In genomic region chr16:66357523-66357928, GRCh38 we compare ENCODE assay signal across 8 cellular contexts. TPM values are rescaled to one million over a fixed set of nuclear protein-coding genes. Genes with fewer than 3 reads are reported as not detected.
DNase-seq lines count a peak whose midpoint lies in the region; FAIRE-seq and TF ChIP-seq lines count a peak whose summit lies in the region.

No MANE protein-coding gene starts in this region.

- H3K4me1 ChIP-seq in adipocyte (ENCODE audit: control insufficient read depth, insufficient read depth, low read length) = peaks cover 16% of the 10 kb centered on the region
- peaks cover 0 to 43% of the 10 kb centered on the region in 2 donors for H3K4me1 ChIP-seq in right atrium auricular region
- H3K4me1 ChIP-seq in small intestine (ENCODE audit: control insufficient read depth in 2 of 2, insufficient read depth in 1 of 2, low read depth in 1 of 2, low read length in 1 of 2) = no peaks in the 10 kb centered on the region

- peak; percentile 65 for TF ChIP-seq CTCF in GM13977 (IDR thresholded peaks at IDR 0.05; ENCODE audit: extremely low read depth, insufficient read depth, missing control alignments)
- TF ChIP-seq CTCF in right atrium auricular region (IDR thresholded peaks at IDR 0.05) = peak; percentile 57 to 81

- H3K4me3 ChIP-seq in adipocyte (ENCODE audit: low read length) = no peak overlapping the region
- H3K4me3 ChIP-seq in right atrium auricular region = no peak overlapping the region
- H3K4me3 ChIP-seq in small intestine (ENCODE audit: low read depth in 1 of 2, low read length in 2 of 2) = no peak overlapping the region

- 1 to 5% (median 2%) methylated on average over 5 of the region's 5 CpGs for WGBS in small intestine, 3 donors

- H3K36me3 ChIP-seq in adipocyte (ENCODE audit: control insufficient read depth, insufficient read depth, low read length, severe bottlenecking) (no peaks in the 10 kb centered on the region), right atrium auricular region (no peaks in the 10 kb centered on the region), small intestine (ENCODE audit: control insufficient read depth in 2 of 2, insufficient read depth in 2 of 2, low read length in 2 of 2) (no peaks in the 10 kb centered on the region)

- no peaks in the 10 kb centered on the region for H3K9me3 ChIP-seq in adipocyte (ENCODE audit: control insufficient read depth, low read length)
- H3K9me3 ChIP-seq in right atrium auricular region = no peaks in the 10 kb centered on the region
- H3K9me3 ChIP-seq in small intestine (ENCODE audit: control insufficient read depth, low read depth) = no peaks in the 10 kb centered on the region

- in situ Hi-C loops in GM13977 (cut with MboI; ENCODE audit: low pct_unique_long_range_greater_than_20kb, low sequenced_read_pairs, unreplicated experiment) = no loop called here

- H3K9ac ChIP-seq in adipocyte (ENCODE audit: low read length) = no peak overlapping the region

- FAIRE-seq in small intestine (lab: Jason Lieb, UNC) = no peak

- H3K27ac ChIP-seq in right atrium auricular region (no peak overlapping the region), small intestine (ENCODE audit: low read depth in 1 of 2, low read length in 1 of 2) (no peak overlapping the region)

- H3K27me3 ChIP-seq in adipocyte (replicated peaks; ENCODE audit: control insufficient read depth, insufficient read depth, low read length) (peaks cover 48% of the 10 kb centered on the region), right atrium auricular region (no peaks in the 10 kb centered on the region), small intestine (ENCODE audit: control insufficient read depth in 2 of 2, insufficient read depth in 2 of 2, low read length in 2 of 2) (peaks cover 0 to 2% of the 10 kb centered on the region in 2 donors)

- DNase-seq in CD1c-positive myeloid dendritic cell (ENCODE audit: extremely low spot score) (peak; percentile 73), GM13977 (ENCODE audit: low spot score) (peak; percentile 74), NCI-H2227 treated with DMSO at 0.1 percent for 48 hours (lab: John Stamatoyannopoulos, UW) (peak; percentile 52), adipocyte (ENCODE audit: low read depth) (peak; percentile 91), right atrium auricular region (ENCODE audit: low spot score) (peak; percentile 73), small intestine (peak; percentile 55)
- no peak for DNase-seq in stimulated activated naive CD4-positive, alpha-beta T cell treated with Interleukin-2 at 50 U/mL for 16 hours (lab: John Stamatoyannopoulos, UW)
- DNase-seq in activated effector memory CD4-positive, alpha-beta T cell treated with anti-CD3 and anti-CD28 coated beads, Interleukin-2, amount 50 U/mL, for 16 hours = no peak

RNA-seq across cellular contexts. Expression of gene CDH5, which starts 9.0 kb away (rescaled TPM):
- total RNA-seq in right atrium auricular region = 10 to 100 TPM; 47.4 to 58.0 TPM
- polyA plus RNA-seq in small intestine = 10 to 100 TPM in 1 of 3 donors, under 1 TPM in 2; 0.45 to 28.8 (median 0.81) TPM

Comparison
In these comparisons a context has a peak if more than half of its experiments do, and no peak if none do; other contexts are left out.
1. DNase-seq: peak in CD1c-positive myeloid dendritic cell (single experiment), GM13977 (single experiment), NCI-H2227 treated with DMSO at 0.1 percent for 48 hours (single experiment), adipocyte (single experiment), right atrium auricular region (single experiment) and small intestine (single experiment); none in stimulated activated naive CD4-positive, alpha-beta T cell treated with Interleukin-2 at 50 U/mL for 16 hours (single experiment) and activated effector memory CD4-positive, alpha-beta T cell treated with anti-CD3 and anti-CD28 coated beads, Interleukin-2, amount 50 U/mL, for 16 hours (single experiment).